In the genomic region with DNA sequence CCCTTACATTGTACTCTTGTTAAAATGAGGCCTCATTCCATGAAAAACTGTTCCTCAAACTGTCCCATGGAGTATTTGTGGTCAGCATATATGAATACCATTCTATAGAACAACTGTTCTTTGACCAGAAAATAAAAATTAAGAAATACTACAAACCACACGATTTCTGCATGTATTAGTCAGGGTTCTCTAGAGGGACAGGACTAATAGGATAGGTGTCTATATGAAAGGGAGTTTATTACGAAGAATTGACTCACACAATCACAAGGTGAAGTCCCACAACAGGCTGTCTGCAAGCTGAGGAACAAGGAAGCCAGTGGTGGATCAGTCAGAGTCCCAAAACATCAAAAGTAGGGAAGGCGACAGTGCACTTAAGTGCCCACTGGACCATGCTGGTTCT, we compare ENCODE assay signal across 26 cellular contexts.
"Had no signal": no experiment of that assay in that cellular context is flagged by ENCODE, and none has a peak within 500 bp of the region (broad histone marks: within the 10 kb centered on the region; RNA-seq: fewer than 3 reads in every experiment).

No MANE protein-coding gene starts in this region.

- ATAC-seq: heart right ventricle; mucosa of descending colon; natural killer cell treated with Interleukin-12 subunit alpha and Interleukin-12 subunit beta and Interleukin-15 and Interleukin-18, amount 100 ng/mL, for 72 hours; right cardiac atrium; T-helper 17 cell had no signal

- H3K36me3 ChIP-seq: cardiac muscle cell, esophagus squamous epithelium, heart right ventricle, left ventricle myocardium inferior, spleen, thoracic aorta had no signal

- H3K4me1 ChIP-seq: esophagus squamous epithelium, heart right ventricle, left ventricle myocardium inferior, spleen had no signal

- H3K27me3 ChIP-seq: cardiac muscle cell, esophagus squamous epithelium, spleen had no signal

- H3K9me3 ChIP-seq: esophagus squamous epithelium, heart right ventricle, left ventricle myocardium inferior, mucosa of descending colon, spleen, thoracic aorta had no signal

- H3K27ac ChIP-seq: cardiac muscle cell, esophagus squamous epithelium, heart right ventricle, left ventricle myocardium inferior, spleen, thoracic aorta had no signal

- H3K4me3 ChIP-seq: cardiac muscle cell, esophagus squamous epithelium, heart right ventricle, left ventricle myocardium inferior, lung, mucosa of descending colon, spleen had no signal

- DNase-seq: activated CD4-positive, alpha-beta memory T cell treated with anti-CD3 and anti-CD28 coated beads for 36 hours; activated CD4-positive, alpha-beta T cell treated with anti-CD3 and anti-CD28 coated beads, Interleukin-2, amount 10 ng/mL, durations not matched to agents 24 days and 14 days; activated CD4-positive, CD25-positive, alpha-beta regulatory T cell treated with anti-CD3 and anti-CD28 coated beads, Interleukin-2, amount 50 U/mL, for 72 hours; activated CD8-positive, alpha-beta memory T cell treated with anti-CD3 and anti-CD28 coated beads, Interleukin-2, amount 50 U/mL, for 4 hours; activated effector memory CD4-positive, alpha-beta T cell treated with anti-CD3 and anti-CD28 coated beads, Interleukin-2, amount 50 U/mL, for 16 hours; activated naive CD4-positive, alpha-beta T cell treated with anti-CD3 and anti-CD28 coated beads for 36 hours; activated naive CD8-positive, alpha-beta T cell treated with anti-CD3 and anti-CD28 coated beads, Interleukin-2, amount 10 ng/mL, durations not matched to agents 7 days and 5 days; activated T-cell treated with anti-CD3 and anti-CD28 coated beads, Interleukin-2, amount 50 U/mL, for 1 hour; amniotic stem cell; cortex of kidney; endodermal cell; esophagus squamous epithelium; heart right ventricle; left ventricle myocardium inferior; mucosa of descending colon; right cardiac atrium; spleen; stimulated activated naive CD4-positive, alpha-beta T cell treated with Interleukin-2 at 50 U/mL for 16 hours; T-helper 17 cell; T1000; trophoblast cell had no signal

- FAIRE-seq: urothelium cell line had no signal
